12 cellular contexts compared by ENCODE assay signal in the genomic region with DNA sequence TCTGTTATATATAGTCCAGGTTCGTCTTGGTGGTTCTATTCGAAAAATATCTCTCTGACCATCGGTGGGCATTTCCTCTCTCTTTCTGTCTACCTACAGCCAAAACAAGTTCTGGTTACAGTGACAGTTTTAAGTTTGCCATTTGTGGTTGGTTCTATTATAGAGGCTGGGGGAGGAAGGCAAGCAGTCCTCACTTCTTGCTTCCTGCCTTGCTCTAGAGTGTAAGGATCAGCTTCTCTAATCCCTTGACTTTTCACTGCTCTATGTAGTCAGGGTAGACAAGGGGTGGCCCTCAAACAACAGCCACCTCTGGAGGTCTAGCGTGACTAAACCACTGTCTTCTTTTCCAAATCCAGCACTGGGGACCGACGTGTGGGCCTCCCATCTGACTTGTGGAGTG. TPM values are rescaled to one million over a fixed set of nuclear protein-coding genes. Genes with fewer than 3 reads are reported as not detected.
DNase-seq lines count a peak whose midpoint lies in the region; ATAC-seq and TF ChIP-seq lines count a peak whose summit lies in the region.
"Had no signal": no experiment of that assay in that cellular context is flagged by ENCODE, and none has a peak within 500 bp of the region (broad histone marks: within the 10 kb centered on the region; RNA-seq: fewer than 3 reads in every experiment).

No MANE protein-coding gene starts in this region.

- H3K9me2 ChIP-seq in DOHH2 (replicated peaks; ENCODE audit: control insufficient read depth, low read length), result no peaks in the 10 kb centered on the region

- H3K4me3 ChIP-seq in DOHH2 (ENCODE audit: low read length), result no peak overlapping the region
- no peak overlapping the region for H3K4me3 ChIP-seq in esophagus squamous epithelium
- H3K4me3 ChIP-seq: thyroid gland had no signal

- H3K9me3 ChIP-seq in DOHH2 (ENCODE audit: control insufficient read depth, insufficient read depth, low read length) (no peaks in the 10 kb centered on the region), esophagus squamous epithelium (no peaks in the 10 kb centered on the region)
- H3K9me3 ChIP-seq: thyroid gland had no signal

- 63 to 85% methylated on average over 6 of the region's 6 CpGs for WGBS in esophagus squamous epithelium, 2 donors

- peak; percentile 50 for ATAC-seq in GM19467 (IDR thresholded peaks at IDR 0.05; ENCODE audit: unreplicated experiment)
- ATAC-seq in HG03354 (IDR thresholded peaks at IDR 0.05; ENCODE audit: poor library complexity, severe bottlenecking, unreplicated experiment), result peak; percentile 72
- no peak for ATAC-seq in HG03439 (IDR thresholded peaks at IDR 0.05; ENCODE audit: unreplicated experiment)

- H3K4me1 Mint-ChIP-seq in activated T-helper 1 cell treated with anti-CD3 and anti-CD28 coated beads, Interleukin-12 subunit alpha, Interleukin-12 subunit beta, Interleukin-2, Interleukin-4 antibody, amounts not matched to agents 30 ng/mL and 10 ng/mL and 1 ng/mL, durations not matched to agents 14 hours and 24 hours and 36 hours (ENCODE audit: low read depth), result peaks cover 59% of the 10 kb centered on the region

- H3K27me3 ChIP-seq in DOHH2 (ENCODE audit: control insufficient read depth, low read length) (no peaks in the 10 kb centered on the region), esophagus squamous epithelium (no peaks in the 10 kb centered on the region)
- H3K27me3 ChIP-seq: thyroid gland had no signal

- TF ChIP-seq CTCF in DOHH2 (IDR thresholded peaks at IDR 0.05; ENCODE audit: low read depth, low read length, poor library complexity, severe bottlenecking) (no peak), esophagus squamous epithelium (IDR thresholded peaks at IDR 0.05) (no peak)

- no peak overlapping the region for H3K27ac ChIP-seq in DOHH2 (ENCODE audit: low read depth, low read length)
- H3K27ac ChIP-seq in esophagus squamous epithelium, result no peak overlapping the region
- H3K27ac ChIP-seq: thyroid gland had no signal

- no peak for TF ChIP-seq POLR2A in esophagus squamous epithelium (IDR thresholded peaks at IDR 0.05)

- 0 out of 2 replicates have a peak overlapping the region, but pooled peaks have one; percentile 11 for H3K4me2 ChIP-seq in DOHH2 (ENCODE audit: low read length)

- no peaks in the 10 kb centered on the region for H3K9me3 Mint-ChIP-seq in activated T-helper 1 cell treated with anti-CD3 and anti-CD28 coated beads, Interleukin-12 subunit alpha, Interleukin-12 subunit beta, Interleukin-2, Interleukin-4 antibody, amounts not matched to agents 30 ng/mL and 10 ng/mL and 1 ng/mL, durations not matched to agents 14 hours and 24 hours and 36 hours
- H3K9me3 Mint-ChIP-seq: CD4-positive, alpha-beta memory T cell had no signal

- peaks cover 100% of the 10 kb centered on the region for H3K79me2 ChIP-seq in DOHH2 (ENCODE audit: control insufficient read depth, low read length)

- no peaks in the 10 kb centered on the region for H3F3A ChIP-seq in DOHH2 (ENCODE audit: control insufficient read depth, insufficient read depth)

- H3K4me1 ChIP-seq in DOHH2 (ENCODE audit: control insufficient read depth, low read length) (peaks cover 15% of the 10 kb centered on the region), esophagus squamous epithelium (peaks cover 0 to 8% (median 7%) of the 10 kb centered on the region in 3 donors)
- H3K4me1 ChIP-seq: thyroid gland had no signal

- H3K36me3 Mint-ChIP-seq in activated T-helper 1 cell treated with anti-CD3 and anti-CD28 coated beads, Interleukin-12 subunit alpha, Interleukin-12 subunit beta, Interleukin-2, Interleukin-4 antibody, amounts not matched to agents 30 ng/mL and 10 ng/mL and 1 ng/mL, durations not matched to agents 14 hours and 24 hours and 36 hours (ENCODE audit: low read depth), result peaks cover 28% of the 10 kb centered on the region

- DNase-seq in activated T-helper 1 cell treated with anti-CD3 and anti-CD28 coated beads, Interleukin-12 subunit alpha, Interleukin-12 subunit beta, Interleukin-2, Interleukin-4 antibody, amounts not matched to agents 30 ng/mL and 10 ng/mL and 1 ng/mL, durations not matched to agents 14 hours and 24 hours and 36 hours (ENCODE audit: low spot score), result no peak
- DNase-seq in esophagus squamous epithelium (lab: John Stamatoyannopoulos, UW) (no peak), NCI-H2107 (lab: John Stamatoyannopoulos, UW) (no peak), HT-29 (ENCODE audit: low spot score) (no peak)
- DNase-seq: CD4-positive, alpha-beta memory T cell; kidney glomerular epithelial cell; NCI-H1417; thyroid gland had no signal

- H3K4me3 Mint-ChIP-seq in activated T-helper 1 cell treated with anti-CD3 and anti-CD28 coated beads, Interleukin-12 subunit alpha, Interleukin-12 subunit beta, Interleukin-2, Interleukin-4 antibody, amounts not matched to agents 30 ng/mL and 10 ng/mL and 1 ng/mL, durations not matched to agents 14 hours and 24 hours and 36 hours, result no peak overlapping the region

- H3K27me3 Mint-ChIP-seq in activated T-helper 1 cell treated with anti-CD3 and anti-CD28 coated beads, Interleukin-12 subunit alpha, Interleukin-12 subunit beta, Interleukin-2, Interleukin-4 antibody, amounts not matched to agents 30 ng/mL and 10 ng/mL and 1 ng/mL, durations not matched to agents 14 hours and 24 hours and 36 hours (ENCODE audit: insufficient read depth), result no peaks in the 10 kb centered on the region
- H3K27me3 Mint-ChIP-seq: CD4-positive, alpha-beta memory T cell had no signal

- H3K27ac Mint-ChIP-seq in activated T-helper 1 cell treated with anti-CD3 and anti-CD28 coated beads, Interleukin-12 subunit alpha, Interleukin-12 subunit beta, Interleukin-2, Interleukin-4 antibody, amounts not matched to agents 30 ng/mL and 10 ng/mL and 1 ng/mL, durations not matched to agents 14 hours and 24 hours and 36 hours, result peak overlapping the region; percentile 15

- H3K36me3 ChIP-seq in DOHH2 (ENCODE audit: control insufficient read depth, low read length) (peaks cover 82% of the 10 kb centered on the region), esophagus squamous epithelium (no peaks in the 10 kb centered on the region)
- H3K36me3 ChIP-seq: thyroid gland had no signal

- peaks cover 39% of the 10 kb centered on the region for H4K20me1 ChIP-seq in DOHH2 (ENCODE audit: control insufficient read depth, insufficient read depth, low read depth, low read length)

- intact Hi-C loops in activated T-helper 1 cell treated with anti-CD3 and anti-CD28 coated beads, Interleukin-12 subunit alpha, Interleukin-12 subunit beta, Interleukin-2, Interleukin-4 antibody, amounts not matched to agents 30 ng/mL and 10 ng/mL and 1 ng/mL, durations not matched to agents 14 hours and 24 hours and 36 hours (cut with micrococcal nuclease), result no loop called here
- intact Hi-C loops in esophagus squamous epithelium (cut with DNase I), result no loop called here

RNA-seq across cellular contexts. Expression of a gene that starts 16.1 kb away (rescaled TPM):
- 30.3 and 30.5 TPM in 2 replicates for total RNA-seq in activated T-helper 1 cell treated with anti-CD3 and anti-CD28 coated beads, Interleukin-12 subunit alpha, Interleukin-12 subunit beta, Interleukin-2, Interleukin-4 antibody, amounts not matched to agents 30 ng/mL and 10 ng/mL and 1 ng/mL, durations not matched to agents 14 hours and 24 hours and 36 hours
- total RNA-seq in esophagus squamous epithelium, result 1 to 10 TPM; 5.4 to 7.1 (median 6.1) TPM
- 4.2 and 4.6 TPM in 2 replicates for total RNA-seq in HT-29 (2014; rRNA removed; shearing (Covaris generic))
